ENCODE assay signal across 27 cellular contexts in genomic region chr3:54955941-54956340, GRCh38. TPM values are rescaled to one million over a fixed set of nuclear protein-coding genes. Genes with fewer than 3 reads are reported as not detected.
"Had no signal": no experiment of that assay in that cellular context is flagged by ENCODE, and none has a peak within 500 bp of the region (broad histone marks: within the 10 kb centered on the region; RNA-seq: fewer than 3 reads in every experiment).

No MANE protein-coding gene starts in this region.

- H3K4me3 Mint-ChIP-seq: activated CD4-positive, alpha-beta memory T cell treated with anti-CD3 and anti-CD28 coated beads, Interleukin-2, amount 10 ng/mL, durations not matched to agents 7 days and 5 days; activated CD4-positive, alpha-beta T cell treated with anti-CD3 and anti-CD28 coated beads for 36 hours; activated naive CD4-positive, alpha-beta T cell treated with anti-CD3 and anti-CD28 coated beads for 36 hours; activated naive CD8-positive, alpha-beta T cell; activated T-helper 17 cell treated with anti-CD3 and anti-CD28 coated beads, Interleukin-2, amount 50 U/mL, for 72 hours; brain; T-cell had no signal

- H3K9me3 Mint-ChIP-seq: activated naive CD4-positive, alpha-beta T cell treated with anti-CD3 and anti-CD28 coated beads for 36 hours; activated T-helper 17 cell treated with anti-CD3 and anti-CD28 coated beads, Interleukin-2, amount 50 U/mL, for 72 hours had no signal

- H2AFZ ChIP-seq: PC-9 had no signal

- H3K4me1 Mint-ChIP-seq: activated CD4-positive, alpha-beta memory T cell treated with anti-CD3 and anti-CD28 coated beads, Interleukin-2, amount 10 ng/mL, durations not matched to agents 7 days and 5 days; activated CD4-positive, alpha-beta T cell treated with anti-CD3 and anti-CD28 coated beads for 36 hours; activated T-helper 17 cell treated with anti-CD3 and anti-CD28 coated beads, Interleukin-2, amount 50 U/mL, for 72 hours; T-cell had no signal

- H3K27me3 Mint-ChIP-seq: activated CD4-positive, alpha-beta memory T cell treated with anti-CD3 and anti-CD28 coated beads, Interleukin-2, amount 10 ng/mL, durations not matched to agents 7 days and 5 days; activated naive CD8-positive, alpha-beta T cell; activated T-helper 17 cell treated with anti-CD3 and anti-CD28 coated beads, Interleukin-2, amount 50 U/mL, for 72 hours; brain; T-cell had no signal

- DNase-seq: activated CD4-positive, alpha-beta memory T cell treated with anti-CD3 and anti-CD28 coated beads, Interleukin-2, amount 10 ng/mL, durations not matched to agents 7 days and 5 days; activated CD4-positive, alpha-beta T cell treated with anti-CD3 and anti-CD28 coated beads for 36 hours; activated CD4-positive, alpha-beta T cell treated with anti-CD3 and anti-CD28 coated beads, Interleukin-2, amount 50 U/mL, for 1 hour; activated gamma-delta T cell; activated naive CD4-positive, alpha-beta T cell treated with anti-CD3 and anti-CD28 coated beads for 36 hours; activated T-cell treated with anti-CD3 and anti-CD28 coated beads for 4 hours; activated T-cell treated with anti-CD3 and anti-CD28 coated beads, Interleukin-2, amount 50 U/mL, for 48 hours; amygdala; Karpas-422; NCI-H1105 treated with DMSO at 0.1 percent for 48 hours; NCI-H1436 treated with DMSO at 0.1 percent for 48 hours; NCI-H187; NCI-H2081; NCI-H510A treated with DMSO at 0.1 percent for 48 hours; NCI-H69; PC-9; SHP77 treated with DMSO at 0.1 percent for 48 hours; T-cell; T-helper 2 cell; T1000 had no signal

- H3K36me3 Mint-ChIP-seq: activated naive CD8-positive, alpha-beta T cell; brain; T-cell had no signal

- H3K27ac ChIP-seq: PC-9 had no signal

- H3K4me3 ChIP-seq: K562, PC-9 had no signal

- H3K4me2 ChIP-seq: PC-9 had no signal

- H3K27ac Mint-ChIP-seq: activated CD4-positive, alpha-beta memory T cell treated with anti-CD3 and anti-CD28 coated beads, Interleukin-2, amount 10 ng/mL, durations not matched to agents 7 days and 5 days; activated CD4-positive, alpha-beta T cell treated with anti-CD3 and anti-CD28 coated beads for 36 hours; activated naive CD4-positive, alpha-beta T cell treated with anti-CD3 and anti-CD28 coated beads for 36 hours; activated naive CD8-positive, alpha-beta T cell; activated T-helper 17 cell treated with anti-CD3 and anti-CD28 coated beads, Interleukin-2, amount 50 U/mL, for 72 hours; brain; T-cell had no signal

RNA-seq across cellular contexts. Expression of gene LRTM1, which starts 28.1 kb away (rescaled TPM):
- total RNA-seq: activated CD4-positive, alpha-beta memory T cell treated with anti-CD3 and anti-CD28 coated beads, Interleukin-2, amount 10 ng/mL, durations not matched to agents 7 days and 5 days; activated CD4-positive, alpha-beta T cell treated with anti-CD3 and anti-CD28 coated beads for 36 hours; activated CD8-positive, alpha-beta memory T cell treated with anti-CD3 and anti-CD28 coated beads for 36 hours; activated naive CD4-positive, alpha-beta T cell treated with anti-CD3 and anti-CD28 coated beads for 36 hours; activated T-helper 17 cell treated with anti-CD3 and anti-CD28 coated beads, Interleukin-2, amount 50 U/mL, for 72 hours; astrocyte; K562; PC-9; SK-MEL-5; T-cell had no signal
- polyA plus RNA-seq: K562 had no signal
